8 cellular contexts compared by ENCODE assay signal in the genomic region with DNA sequence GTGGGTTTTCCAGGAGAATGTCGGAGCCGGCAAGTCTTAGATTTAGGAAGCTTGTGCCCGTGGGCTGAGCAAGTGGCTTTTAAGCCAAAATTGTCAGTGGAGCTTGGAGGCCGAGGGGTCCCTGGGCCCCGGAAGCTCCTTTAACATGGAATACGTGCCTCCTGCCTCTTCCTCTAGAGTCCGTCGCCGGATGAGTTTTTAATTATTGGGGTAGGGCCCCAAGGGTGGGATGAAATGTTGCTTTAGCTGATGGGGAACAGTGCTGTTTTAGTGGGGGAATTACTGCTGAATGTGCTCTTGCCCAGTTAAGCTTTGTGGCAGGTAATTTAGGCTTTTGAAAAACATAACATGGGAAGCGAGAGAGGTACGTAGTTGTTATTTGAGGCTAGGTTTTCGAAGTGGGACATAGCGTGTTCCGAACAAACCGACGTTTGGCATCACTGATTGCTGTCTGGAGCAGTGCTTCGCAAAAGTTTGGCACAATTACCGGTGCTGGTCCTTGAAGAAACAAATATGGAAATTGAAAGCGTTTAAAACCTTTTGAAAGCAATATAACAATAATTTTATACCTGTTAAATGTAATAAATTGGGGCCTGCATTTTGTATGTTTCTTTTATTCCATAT. TPM values are rescaled to one million over a fixed set of nuclear protein-coding genes. Genes with fewer than 3 reads are reported as not detected.
DNase-seq lines count a peak whose midpoint lies in the region; ATAC-seq, FAIRE-seq and TF ChIP-seq lines count a peak whose summit lies in the region.

No MANE protein-coding gene starts in this region.

- no peak for TF ChIP-seq EP300 in stomach (IDR thresholded peaks at IDR 0.05)

- H3K4me3 ChIP-seq in CD8-positive, alpha-beta T cell (ENCODE audit: low read depth, low read length), result peak overlapping the region; percentile 96
- H3K4me3 ChIP-seq in astrocyte (ENCODE audit: insufficient read depth, low read depth, low read length) (peak overlapping the region; percentile 100), stomach (peak overlapping the region; percentile 79 to 97 (median 90))

- peak overlapping the region; percentile 100 for H3K9ac ChIP-seq in astrocyte (ENCODE audit: low read length)

- no peaks in the 10 kb centered on the region for H3K27me3 Mint-ChIP-seq in CD8-positive, alpha-beta T cell (ENCODE audit: low read depth)
- no peaks in the 10 kb centered on the region for H3K27me3 Mint-ChIP-seq in astrocyte (ENCODE audit: low read depth, unreplicated experiment)
- peaks cover 10 to 15% (median 15%) of the 10 kb centered on the region in 3 donors for H3K27me3 Mint-ChIP-seq in immature natural killer cell (ENCODE audit: low read depth in 3 of 3)

- H3K36me3 ChIP-seq in CD8-positive, alpha-beta T cell (ENCODE audit: insufficient read depth, low read length), result peaks cover 16% of the 10 kb centered on the region
- peaks cover 44% of the 10 kb centered on the region for H3K36me3 ChIP-seq in astrocyte (ENCODE audit: insufficient read depth, low read length)
- H3K36me3 ChIP-seq in stomach, result peaks cover 23 to 44% (median 40%) of the 10 kb centered on the region in 4 donors

- WGBS in stomach, 5 donors, result 0 to 1% (median 0%) methylated on average over 18 to 19 of the region's 19 CpGs

- peak overlapping the region; percentile 93 for H3K4me2 ChIP-seq in astrocyte (ENCODE audit: low read length)

- H3K4me3 Mint-ChIP-seq in CD8-positive, alpha-beta T cell, result peak overlapping the region; percentile 98
- peak overlapping the region; percentile 96 for H3K4me3 Mint-ChIP-seq in astrocyte (ENCODE audit: unreplicated experiment)
- peak overlapping the region; percentile 93 to 98 (median 98) for H3K4me3 Mint-ChIP-seq in immature natural killer cell

- peak; percentile 4 for ATAC-seq in CD8-positive, alpha-beta T cell
- ATAC-seq in HG02840 (IDR thresholded peaks at IDR 0.05; ENCODE audit: low FRiP score, unreplicated experiment), result peak; percentile 15

- peaks cover 57% of the 10 kb centered on the region for H4K20me1 ChIP-seq in astrocyte (ENCODE audit: insufficient read depth, low read length)

- peaks cover 57% of the 10 kb centered on the region for H3K36me3 Mint-ChIP-seq in CD8-positive, alpha-beta T cell
- H3K36me3 Mint-ChIP-seq in astrocyte (ENCODE audit: low read depth, unreplicated experiment) (peaks cover 29% of the 10 kb centered on the region), immature natural killer cell (peaks cover 14 to 32% (median 16%) of the 10 kb centered on the region in 3 donors)

- FAIRE-seq in astrocyte (lab: Jason Lieb, UNC), result no peak

- intact Hi-C loops in CD8-positive, alpha-beta T cell (cut with DNase I, micrococcal nuclease), result loop anchor here (1.0 to 10.0 kb wide), 18 partner anchors 26 to 1810 kb away; partner anchors contain the start of genes DR1 (in 2 of the 2), GLMN (in 2 of the 2), RPAP2 (in 2 of the 2) and ZNF644 (in 2 of the 2)
- intact Hi-C loops in stomach (cut with DNase I; ENCODE audit: low total_unique reads), result no loop called here

- no peaks in the 10 kb centered on the region for H3K27me3 ChIP-seq in CD8-positive, alpha-beta T cell (ENCODE audit: insufficient read depth, low read length)
- H3K27me3 ChIP-seq in astrocyte (ENCODE audit: insufficient read depth, low read length) (no peaks in the 10 kb centered on the region), stomach (no peaks in the 10 kb centered on the region)

- POLR2A ChIA-PET in CD8-positive, alpha-beta T cell (lab: Charles Lee), result interaction anchor here (0.6 to 2.3 kb wide), 15 partner anchors 8 to 1014 kb away, joined by 3 to 35 read pairs (median 4); partner anchors contain the start of genes DIPK1A, EVI5 and MTF2

- CTCF ChIA-PET in CD8-positive, alpha-beta T cell (lab: Charles Lee), result interaction anchor here (0.7 to 3.0 kb wide), 11 partner anchors 10 to 1012 kb away, joined by 3 to 17 read pairs (median 7); partner anchors contain the start of gene DIPK1A

- no peak for DNase-seq in CD8-positive, alpha-beta T cell
- DNase-seq in astrocyte (ENCODE audit: low read depth), result no peak
- no peak for DNase-seq in immature natural killer cell
- no peak for DNase-seq in stomach
- DNase-seq in GF-D8 (lab: John Stamatoyannopoulos, UW), result no peak
- no peak for DNase-seq in LoVo (ENCODE audit: low spot score)
- DNase-seq in NCI-H446 treated with DMSO at 0.1 percent for 48 hours (lab: John Stamatoyannopoulos, UW), result no peak

- peak overlapping the region; percentile 84 for H3K27ac ChIP-seq in CD8-positive, alpha-beta T cell (ENCODE audit: low read depth, low read length)
- H3K27ac ChIP-seq in astrocyte (ENCODE audit: low read depth, low read length) (peak overlapping the region; percentile 96), stomach (peak overlapping the region; percentile 85 to 98 (median 97))

- H3K79me2 ChIP-seq in astrocyte (ENCODE audit: insufficient read depth, low read length), result peaks cover 59% of the 10 kb centered on the region

- TF ChIP-seq CTCF in CD8-positive, alpha-beta T cell (IDR thresholded peaks at IDR 0.05), result no peak
- TF ChIP-seq CTCF in astrocyte (IDR thresholded peaks at IDR 0.05; ENCODE audit: insufficient read depth, low read depth, low read length), result no peak
- no peak for TF ChIP-seq CTCF in stomach (IDR thresholded peaks at IDR 0.05)

- no peaks in the 10 kb centered on the region for H3K9me3 ChIP-seq in CD8-positive, alpha-beta T cell (ENCODE audit: low read length)
- H3K9me3 ChIP-seq in astrocyte (ENCODE audit: insufficient read depth, low read depth, low read length) (no peaks in the 10 kb centered on the region), stomach (no peaks in the 10 kb centered on the region)

- H3K4me1 ChIP-seq in CD8-positive, alpha-beta T cell (ENCODE audit: insufficient read depth, low read length), result peaks cover 44% of the 10 kb centered on the region
- H3K4me1 ChIP-seq in astrocyte (ENCODE audit: insufficient read depth, low read length), result peaks cover 37% of the 10 kb centered on the region
- peaks cover 31 to 49% (median 42%) of the 10 kb centered on the region in 4 donors for H3K4me1 ChIP-seq in stomach

- H2AFZ ChIP-seq in astrocyte (ENCODE audit: low read depth, low read length), result peak overlapping the region; percentile 88

- no peaks in the 10 kb centered on the region for H3K9me3 Mint-ChIP-seq in CD8-positive, alpha-beta T cell
- H3K9me3 Mint-ChIP-seq in astrocyte (ENCODE audit: unreplicated experiment) (no peaks in the 10 kb centered on the region), immature natural killer cell (no peaks in the 10 kb centered on the region)

- H3K27ac Mint-ChIP-seq in CD8-positive, alpha-beta T cell, result peak overlapping the region; percentile 99
- H3K27ac Mint-ChIP-seq in astrocyte (ENCODE audit: unreplicated experiment) (peak overlapping the region; percentile 99), immature natural killer cell (peak overlapping the region; percentile 93 to 99 (median 99))

- TF ChIP-seq POLR2A in stomach (IDR thresholded peaks at IDR 0.05), result no peak

- H3K4me1 Mint-ChIP-seq in CD8-positive, alpha-beta T cell (ENCODE audit: low read depth), result peaks cover 56% of the 10 kb centered on the region
- H3K4me1 Mint-ChIP-seq in astrocyte (ENCODE audit: low read depth, unreplicated experiment) (peaks cover 31% of the 10 kb centered on the region), immature natural killer cell (peaks cover 54 to 64% of the 10 kb centered on the region in 2 donors)

RNA-seq across cellular contexts. Expression of gene RPL5, which starts 0.8 kb away (rescaled TPM):
- total RNA-seq in CD8-positive, alpha-beta T cell, result 1,000 to 10,000 TPM; 1,826 to 1,914 TPM
- 741 and 846 TPM in 2 replicates for total RNA-seq in astrocyte
- polyA plus RNA-seq in immature natural killer cell, result 1,000 to 10,000 TPM; 1,077 to 1,697 (median 1,102) TPM
- total RNA-seq in stomach, result 1,000 to 10,000 TPM; 1,447 to 2,022 (median 1,553) TPM
- polyA plus RNA-seq in stomach, result 1,000 to 10,000 TPM; 1,862 to 2,593 (median 2,118) TPM

RNA-seq across cellular contexts. Expression of gene EVI5, which starts 47.7 kb away (rescaled TPM):
- 1 to 10 TPM in 1 of 2 experiments, under 1 TPM in 1; 0.25 to 1.2 TPM for total RNA-seq in CD8-positive, alpha-beta T cell
- 80.3 and 80.4 TPM in 2 replicates for total RNA-seq in astrocyte
- polyA plus RNA-seq in immature natural killer cell, result 1 to 10 TPM in 2 of 3 donors, under 1 TPM in 1; 0.39 to 2.2 (median 1.7) TPM
- total RNA-seq in stomach, result 100 to 1,000 TPM in 2 of 5 donors, 10 to 100 TPM in 3; 30.0 to 200 (median 91.4) TPM
- polyA plus RNA-seq in stomach, result 1 to 10 TPM; 1.8 to 8.9 (median 6.6) TPM

Comparison
In these comparisons a context has a peak if more than half of its experiments do, and no peak if none do; other contexts are left out.
1. RNA of gene EVI5, which starts 47.7 kb away (total RNA-seq): 30.0 to 200 TPM in stomach and 80.3 to 80.4 TPM in astrocyte; 0.25 to 1.2 TPM in CD8-positive, alpha-beta T cell; every median in the first group is over 10 times any median in the second.
2. Peak in every context shown above with its lines, with median percentiles within 50 percentile points of each other: H3K27ac ChIP-seq, H3K4me3 ChIP-seq, H3K27ac Mint-ChIP-seq and H3K4me3 Mint-ChIP-seq.